Comparison of ENCODE assay signal across 30 cellular contexts in genomic region chr20:57605045-57605444, GRCh38. TPM values are rescaled to one million over a fixed set of nuclear protein-coding genes. Genes with fewer than 3 reads are reported as not detected.
DNase-seq lines count a peak whose midpoint lies in the region; ATAC-seq, FAIRE-seq and TF ChIP-seq lines count a peak whose summit lies in the region.
"Had no signal": no experiment of that assay in that cellular context is flagged by ENCODE, and none has a peak within 500 bp of the region (broad histone marks: within the 10 kb centered on the region; RNA-seq: fewer than 3 reads in every experiment).

No MANE protein-coding gene starts in this region.

- no peaks in the 10 kb centered on the region for H3K4me1 ChIP-seq in CD4-positive, CD25-positive, alpha-beta regulatory T cell (ENCODE audit: control insufficient read depth, insufficient read depth, low read length, poor library complexity, severe bottlenecking)
- H3K4me1 ChIP-seq in CD8-positive, alpha-beta T cell (ENCODE audit: insufficient read depth, low read length): peaks cover 9% of the 10 kb centered on the region
- H3K4me1 ChIP-seq in K562 (replicated peaks in 1 of 2; ENCODE audit: control insufficient read depth in 2 of 2, insufficient read depth in 2 of 2, low read length in 2 of 2) (no peaks in the 10 kb centered on the region; a peak in 2 of 5 replicates), mucosa of rectum (ENCODE audit: control insufficient read depth in 2 of 2, insufficient read depth in 2 of 2, low read length in 2 of 2) (peaks cover 3 to 15% of the 10 kb centered on the region in 2 donors), gastroesophageal sphincter (no peaks in the 10 kb centered on the region), trophoblast cell (ENCODE audit: control insufficient read depth in 1 of 2, insufficient read depth in 2 of 2, low read length in 2 of 2) (peaks cover 0 to 3% of the 10 kb centered on the region in 2 experiments)
- H3K4me1 ChIP-seq: BE2C, body of pancreas, gastrocnemius medialis had no signal

- no peak for DNase-seq in CD4-positive, CD25-positive, alpha-beta regulatory T cell
- peak in 1 of 7 experiments; percentile 57 for DNase-seq in CD8-positive, alpha-beta T cell
- DNase-seq in K562 (ENCODE audit: extremely low read depth in 1 of 4, low spot score in 3 of 4) (no peak), inferior parietal cortex (ENCODE audit: extremely low spot score) (no peak), trophoblast cell (no peak), activated gamma-delta T cell (lab: John Stamatoyannopoulos, UW) (no peak)
- DNase-seq: activated gamma-delta T cell treated with Interleukin-2 at 50 U/mL for 16 hours; activated T-cell treated with anti-CD3 and anti-CD28 coated beads, Interleukin-2, amount 50 U/mL, for 4 hours; BE2C; body of pancreas; cerebellar nuclear complex; COR-L47; DMS53; gastrocnemius medialis; MM.1S; NCI-H1417 treated with DMSO at 0.1 percent for 48 hours; NCI-H2081 treated with DMSO at 0.1 percent for 48 hours; NCI-H2227 treated with DMSO at 0.1 percent for 48 hours; NCI-H526; right cardiac atrium; Right ventricle myocardium superior; stimulated activated CD4-positive, alpha-beta T cell treated with anti-CD3 and anti-CD28 coated beads, Interleukin-2, amount 100 ng/mL, for 24 hours had no signal

- no peak overlapping the region for H2AK5ac ChIP-seq in trophoblast cell (ENCODE audit: low read length)

- peaks cover 30% of the 10 kb centered on the region for H3K36me3 Mint-ChIP-seq in CD4-positive, CD25-positive, alpha-beta regulatory T cell
- peaks cover 33% of the 10 kb centered on the region for H3K36me3 Mint-ChIP-seq in CD8-positive, alpha-beta T cell
- H3K36me3 Mint-ChIP-seq: type B pancreatic cell had no signal

- H3K14ac ChIP-seq in trophoblast cell (ENCODE audit: low read length): no peak overlapping the region

- CTCF ChIA-PET in CD8-positive, alpha-beta T cell (lab: Charles Lee): interaction anchor here (1.5 to 4.2 kb wide), 2 partner anchors 9 to 76 kb away, joined by 6 to 28 read pairs; no protein-coding TSS in a partner anchor
- CTCF ChIA-PET in K562 (lab: Yijun Ruan, JAX; ENCODE audit: low intra/inter-chr PET ratio): no interaction called here

- no peak overlapping the region for H3K4ac ChIP-seq in trophoblast cell (ENCODE audit: low read depth, low read length)

- H3K27ac ChIP-seq in CD4-positive, CD25-positive, alpha-beta regulatory T cell (ENCODE audit: insufficient read depth, low read length, poor library complexity, severe bottlenecking): no peak overlapping the region
- H3K27ac ChIP-seq in CD8-positive, alpha-beta T cell (ENCODE audit: low read depth, low read length): peak overlapping the region; percentile 57
- H3K27ac ChIP-seq in K562 (ENCODE audit: extremely low read depth, low read depth, low read length) (no peak overlapping the region), mucosa of rectum (ENCODE audit: low read depth in 2 of 2, low read length in 2 of 2) (peak overlapping the region; percentile 61 to 72), gastroesophageal sphincter (no peak overlapping the region), trophoblast cell (ENCODE audit: low read depth, low read length) (no peak overlapping the region)
- H3K27ac ChIP-seq: body of pancreas, gastrocnemius medialis, KMS-11 had no signal

- H2AFZ ChIP-seq in K562 (ENCODE audit: low read depth, low read length): no peak overlapping the region
- no peak overlapping the region for H2AFZ ChIP-seq in trophoblast cell (ENCODE audit: insufficient read depth, low read length, poor library complexity)

- no peak overlapping the region for H3K23ac ChIP-seq in trophoblast cell (ENCODE audit: low read length)

- H3K79me2 ChIP-seq in K562 (ENCODE audit: control insufficient read depth, insufficient read depth, low read length) (no peaks in the 10 kb centered on the region), trophoblast cell (ENCODE audit: control insufficient read depth, insufficient read depth, low read length, poor library complexity) (no peaks in the 10 kb centered on the region)

- in situ Hi-C loops in K562 (cut with MboI): loop anchor here (25.0 kb wide), 1 partner anchor 607 kb away; no protein-coding TSS in a partner anchor

- H3K9me1 ChIP-seq in K562 (ENCODE audit: control insufficient read depth, insufficient read depth, low read length): no peaks in the 10 kb centered on the region

- no peak for TF ChIP-seq EP300 in K562 (IDR thresholded peaks at IDR 0.05; ENCODE audit: low read length)
- TF ChIP-seq EP300 in gastroesophageal sphincter (IDR thresholded peaks at IDR 0.05): no peak

- ATAC-seq in CD4-positive, CD25-positive, alpha-beta regulatory T cell (ENCODE audit: low read depth in 2 of 2): no peak
- ATAC-seq in CD8-positive, alpha-beta T cell: peak; percentile 84
- ATAC-seq in K562: no peak
- ATAC-seq in gastroesophageal sphincter: no peak
- ATAC-seq: activated T-cell treated with anti-CD3 and anti-CD28 coated beads, Interleukin-2, amount 50 U/mL, for 4 hours; body of pancreas; gastrocnemius medialis; right cardiac atrium; SK-N-SH treated with all-trans-retinoic acid at 6 μM for 48 hours had no signal

- intact Hi-C loops in CD8-positive, alpha-beta T cell (cut with DNase I, micrococcal nuclease): no loop called here
- intact Hi-C loops in K562 (cut with micrococcal nuclease): no loop called here

- H3K9me3 ChIP-seq in CD4-positive, CD25-positive, alpha-beta regulatory T cell (ENCODE audit: control insufficient read depth in 2 of 2, low read length in 2 of 2): no peaks in the 10 kb centered on the region
- H3K9me3 ChIP-seq in CD8-positive, alpha-beta T cell (ENCODE audit: low read length): no peaks in the 10 kb centered on the region
- H3K9me3 ChIP-seq in K562 (replicated peaks; ENCODE audit: control insufficient read depth, insufficient read depth, low read depth, low read length) (peaks cover 7% of the 10 kb centered on the region; the same call in 1 of the 2 replicates), mucosa of rectum (ENCODE audit: control insufficient read depth in 2 of 2, low read length in 2 of 2) (no peaks in the 10 kb centered on the region), gastroesophageal sphincter (no peaks in the 10 kb centered on the region), trophoblast cell (ENCODE audit: insufficient read depth, low read depth, low read length) (peaks cover 2% of the 10 kb centered on the region)
- H3K9me3 ChIP-seq: BE2C, body of pancreas, gastrocnemius medialis had no signal

- TF ChIP-seq CTCF in CD8-positive, alpha-beta T cell (IDR thresholded peaks at IDR 0.05): no peak
- TF ChIP-seq CTCF in K562 (IDR thresholded peaks at IDR 0.05 in 2 of 3, conservative IDR thresholded peaks at IDR 0.05 in 1 of 3; ENCODE audit: insufficient read depth in 2 of 3, low read depth in 1 of 3, low read length in 3 of 3) (no peak), gastroesophageal sphincter (IDR thresholded peaks at IDR 0.05) (no peak)

- H4K12ac ChIP-seq in trophoblast cell (ENCODE audit: low read depth, low read length): no peak overlapping the region

- POLR2A ChIA-PET in CD8-positive, alpha-beta T cell (lab: Charles Lee): no interaction called here
- POLR2A ChIA-PET in K562 (lab: Yijun Ruan, JAX): no interaction called here

- no peaks in the 10 kb centered on the region for H3K27me3 ChIP-seq in CD4-positive, CD25-positive, alpha-beta regulatory T cell (ENCODE audit: control insufficient read depth, insufficient read depth, low read length)
- H3K27me3 ChIP-seq in CD8-positive, alpha-beta T cell (ENCODE audit: insufficient read depth, low read length): no peaks in the 10 kb centered on the region
- H3K27me3 ChIP-seq in K562 (ENCODE audit: control insufficient read depth in 2 of 2, insufficient read depth in 2 of 2, low read length in 2 of 2) (peaks cover 11 to 57% of the 10 kb centered on the region in 2 experiments; a peak in 4 of 5 replicates), mucosa of rectum (ENCODE audit: control insufficient read depth in 2 of 2, insufficient read depth in 2 of 2, low read length in 2 of 2) (no peaks in the 10 kb centered on the region), gastroesophageal sphincter (peaks cover 22% of the 10 kb centered on the region), trophoblast cell (ENCODE audit: insufficient read depth, low read length) (no peaks in the 10 kb centered on the region)
- H3K27me3 ChIP-seq: body of pancreas, gastrocnemius medialis had no signal

- no peak overlapping the region for H3K4me3 ChIP-seq in CD4-positive, CD25-positive, alpha-beta regulatory T cell (ENCODE audit: low read depth, low read length)
- no peak overlapping the region for H3K4me3 ChIP-seq in CD8-positive, alpha-beta T cell (ENCODE audit: low read depth, low read length)
- no peak overlapping the region for H3K4me3 ChIP-seq in K562
- H3K4me3 ChIP-seq in mucosa of rectum (ENCODE audit: low read length in 2 of 2): peak overlapping the region; percentile 9 to 22
- no peak overlapping the region for H3K4me3 ChIP-seq in gastroesophageal sphincter
- no peak overlapping the region for H3K4me3 ChIP-seq in trophoblast cell (ENCODE audit: low read depth, low read length)
- H3K4me3 ChIP-seq: body of pancreas, gastrocnemius medialis had no signal

- H3K4me2 ChIP-seq in K562 (ENCODE audit: insufficient read depth, low read length): no peak overlapping the region
- H3K4me2 ChIP-seq in trophoblast cell (ENCODE audit: low read length): no peak overlapping the region
- H3K4me2 ChIP-seq: KMS-11 had no signal

- no peak overlapping the region for H4K91ac ChIP-seq in trophoblast cell (ENCODE audit: low read depth, low read length)

- H2BK12ac ChIP-seq in trophoblast cell (ENCODE audit: low read length): no peak overlapping the region

- H3K18ac ChIP-seq in trophoblast cell (ENCODE audit: low read length): no peak overlapping the region

- H3K27ac Mint-ChIP-seq in CD4-positive, CD25-positive, alpha-beta regulatory T cell: peak overlapping the region in 2 of 3 donors; percentile 43 to 71
- H3K27ac Mint-ChIP-seq in CD8-positive, alpha-beta T cell: peak overlapping the region; percentile 86
- H3K27ac Mint-ChIP-seq: type B pancreatic cell had no signal

- no peak for TF ChIP-seq RAD21 in K562 (CRISPR knock-in tag; conservative IDR thresholded peaks at IDR 0.05 in 1 of 2, IDR thresholded peaks at IDR 0.05 in 1 of 2)

- H3K79me1 ChIP-seq in trophoblast cell (ENCODE audit: low read length): no peaks in the 10 kb centered on the region

- H3K9ac ChIP-seq in K562 (ENCODE audit: insufficient read depth in 1 of 2, low read depth in 2 of 2, low read length in 2 of 2) (no peak overlapping the region), mucosa of rectum (ENCODE audit: low read depth in 1 of 2, low read length in 2 of 2) (peak overlapping the region in 1 of 2 donors; percentile 23), trophoblast cell (ENCODE audit: low read length) (no peak overlapping the region)
- H3K9ac ChIP-seq: KMS-11 had no signal

- no peak overlapping the region for H2BK5ac ChIP-seq in trophoblast cell (ENCODE audit: low read depth, low read length, poor library complexity)

- no peak overlapping the region for H3K4me3 Mint-ChIP-seq in CD4-positive, CD25-positive, alpha-beta regulatory T cell
- no peak overlapping the region for H3K4me3 Mint-ChIP-seq in CD8-positive, alpha-beta T cell
- H3K4me3 Mint-ChIP-seq: activated T-cell treated with anti-CD3 and anti-CD28 coated beads, Interleukin-2, amount 50 U/mL, for 4 hours; type B pancreatic cell had no signal

- no peak overlapping the region for H4K8ac ChIP-seq in trophoblast cell (ENCODE audit: low read depth, low read length)

- no TSS peak for BruUV-seq in K562 (replicated peaks; lab: Mats Ljungman, UMichigan)

- no peaks in the 10 kb centered on the region for H3K9me3 Mint-ChIP-seq in CD4-positive, CD25-positive, alpha-beta regulatory T cell
- H3K9me3 Mint-ChIP-seq in CD8-positive, alpha-beta T cell: no peaks in the 10 kb centered on the region
- H3K9me3 Mint-ChIP-seq: activated T-cell treated with anti-CD3 and anti-CD28 coated beads, Interleukin-2, amount 50 U/mL, for 4 hours had no signal

- 3% methylated on average over 5 of the region's 5 CpGs for WGBS in K562 (ENCODE audit: insufficient coverage, low coverage, missing lambda C conversion rate)
- WGBS in gastroesophageal sphincter (ENCODE audit: low coverage in 1 of 2), 2 donors: 69 to 91% methylated on average over 4 to 5 of the region's 5 CpGs
- no CpG with 5 or more reads among the region's 5 CpGs for WGBS in trophoblast cell (ENCODE audit: extremely low coverage, insufficient coverage, insufficient read length)

- TF ChIP-seq POLR2A in K562 (conservative IDR thresholded peaks at IDR 0.05): no peak
- no peak for TF ChIP-seq POLR2A in gastroesophageal sphincter (IDR thresholded peaks at IDR 0.05)

- no peak for FAIRE-seq in K562 (lab: Jason Lieb, UNC)
- FAIRE-seq: endothelial cell of umbilical vein, GM12891 had no signal

- H2BK120ac ChIP-seq in trophoblast cell (ENCODE audit: insufficient read depth, low read length, poor library complexity): no peak overlapping the region

- H3K27me3 Mint-ChIP-seq in CD4-positive, CD25-positive, alpha-beta regulatory T cell: no peaks in the 10 kb centered on the region
- H3K27me3 Mint-ChIP-seq in CD8-positive, alpha-beta T cell (ENCODE audit: low read depth): no peaks in the 10 kb centered on the region

- H4K20me1 ChIP-seq in K562 (replicated peaks; ENCODE audit: control insufficient read depth, insufficient read depth, low read length): no peaks in the 10 kb centered on the region; the same call in 1 of the 2 replicates

- H3K4me1 Mint-ChIP-seq in CD4-positive, CD25-positive, alpha-beta regulatory T cell: peaks cover 0 to 10% (median 6%) of the 10 kb centered on the region in 4 donors
- peaks cover 19% of the 10 kb centered on the region for H3K4me1 Mint-ChIP-seq in CD8-positive, alpha-beta T cell (ENCODE audit: low read depth)

- peaks cover 42% of the 10 kb centered on the region for H3K36me3 ChIP-seq in CD4-positive, CD25-positive, alpha-beta regulatory T cell (ENCODE audit: control insufficient read depth, insufficient read depth, low read length)
- H3K36me3 ChIP-seq in CD8-positive, alpha-beta T cell (ENCODE audit: insufficient read depth, low read length): peaks cover 11% of the 10 kb centered on the region
- H3K36me3 ChIP-seq in K562 (ENCODE audit: control insufficient read depth, insufficient read depth, low read length): no peaks in the 10 kb centered on the region
- H3K36me3 ChIP-seq in mucosa of rectum (ENCODE audit: control insufficient read depth in 2 of 2, insufficient read depth in 2 of 2, low read length in 2 of 2): no peaks in the 10 kb centered on the region
- no peaks in the 10 kb centered on the region for H3K36me3 ChIP-seq in gastroesophageal sphincter
- no peaks in the 10 kb centered on the region for H3K36me3 ChIP-seq in trophoblast cell (ENCODE audit: control insufficient read depth in 1 of 2, insufficient read depth in 2 of 2, low read length in 2 of 2)
- H3K36me3 ChIP-seq: BE2C, gastrocnemius medialis had no signal

RNA-seq across cellular contexts. Expression of gene ZBP1, which starts 15.2 kb away (rescaled TPM):
- 67.0 TPM for total RNA-seq in CD4-positive, CD25-positive, alpha-beta regulatory T cell
- polyA plus RNA-seq in CD4-positive, CD25-positive, alpha-beta regulatory T cell: 10 to 100 TPM; 12.4 to 33.1 (median 20.3) TPM
- total RNA-seq in CD8-positive, alpha-beta T cell: 10 to 100 TPM; 21.1 to 28.3 TPM
- total RNA-seq in K562 (2011; cell fraction: chromatin; rRNA removed; ENCODE audit: low replicate concordance): not detected in 2 replicates
- not detected in 2 replicates for total RNA-seq in K562 (2011; cell fraction: nucleolus; rRNA removed)
- total RNA-seq in K562 (2011; cell fraction: nucleoplasm; rRNA removed): not detected in 2 replicates
- total RNA-seq in K562 (2014; rRNA removed) (not detected in 2 replicates), K562 (2014; rRNA removed; fragmentation: Illumina TruSeq; extraction: Trizol) (not detected in 2 replicates), K562 (2015; rRNA removed; fragmentation: Illumina TruSeq; extraction: Trizol) (not detected in 2 replicates), K562 (2021) (not detected in 2 replicates), gastroesophageal sphincter (under 1 TPM in 2 of 4 donors, not detected in 2; 0.08 to 0.32 TPM)
- polyA plus RNA-seq in K562 (2011; rRNA removed) (not detected in 2 replicates), K562 (2014; fragmentation: Illumina TruSeq; extraction: Trizol) (not detected in 2 replicates), K562 (2014; fragmentation: Nextera tagmentation; extraction: Ambion mirVana) (not detected), K562 (2014; rRNA removed) (not detected in 2 replicates)
- polyA plus RNA-seq in K562 (2011; cell fraction: cytosol; rRNA removed): not detected in 2 replicates
- not detected in 2 replicates for polyA plus RNA-seq in K562 (2011; cell fraction: nucleus; rRNA removed)
- not detected in 2 replicates for polyA plus RNA-seq in K562 (2012)
- not detected in 2 replicates for polyA minus RNA-seq in K562 (2011; rRNA and poly(A)+ RNA removed)
- not detected in 2 replicates for polyA minus RNA-seq in K562 (2011; cell fraction: cytosol; rRNA and poly(A)+ RNA removed)
- polyA minus RNA-seq in K562 (2011; cell fraction: nucleus; rRNA and poly(A)+ RNA removed): not detected in 2 replicates
- polyA plus RNA-seq in trophoblast cell (2013): not detected in 2 replicates
- total RNA-seq: endothelial cell of umbilical vein, gastrocnemius medialis, H4, Right ventricle myocardium superior had no signal
- polyA plus RNA-seq: endothelial cell of umbilical vein had no signal

RNA-seq across cellular contexts. Expression of gene PCK1, which starts 44.1 kb away (rescaled TPM):
- total RNA-seq in CD4-positive, CD25-positive, alpha-beta regulatory T cell: not detected
- polyA plus RNA-seq in CD4-positive, CD25-positive, alpha-beta regulatory T cell: not detected
- not detected for total RNA-seq in CD8-positive, alpha-beta T cell
- 0.70 and 2.3 TPM in 2 replicates for total RNA-seq in K562 (2011; cell fraction: chromatin; rRNA removed; ENCODE audit: low replicate concordance)
- total RNA-seq in K562 (2011; cell fraction: nucleolus; rRNA removed): 0.92 and 1.3 TPM in 2 replicates
- 0.38 and 1.2 TPM in 2 replicates for total RNA-seq in K562 (2011; cell fraction: nucleoplasm; rRNA removed)
- total RNA-seq in K562 (2014; rRNA removed) (0.05 and 0.16 TPM in 2 replicates), K562 (2014; rRNA removed; fragmentation: Illumina TruSeq; extraction: Trizol) (0.13 and 0.18 TPM in 2 replicates), K562 (2015; rRNA removed; fragmentation: Illumina TruSeq; extraction: Trizol) (0.29 and 0.30 TPM in 2 replicates), K562 (2021) (0.54 and 0.73 TPM in 2 replicates), gastroesophageal sphincter (1 to 10 TPM in 1 of 4 donors, under 1 TPM in 3; 0.15 to 3.2 (median 0.23) TPM)
- polyA plus RNA-seq in K562 (2011; rRNA removed) (0.09 and 0.15 TPM in 2 replicates), K562 (2014; fragmentation: Illumina TruSeq; extraction: Trizol) (0.12 and 0.14 TPM in 2 replicates), K562 (2014; fragmentation: Nextera tagmentation; extraction: Ambion mirVana) (under 1 TPM; 0.10 to 0.15 TPM), K562 (2014; rRNA removed) (0.12 and 0.46 TPM in 2 replicates)
- 0.04 and 0.48 TPM in 2 replicates for polyA plus RNA-seq in K562 (2011; cell fraction: cytosol; rRNA removed)
- 0.90 and 1.5 TPM in 2 replicates for polyA plus RNA-seq in K562 (2011; cell fraction: nucleus; rRNA removed)
- 0.14 and 0.21 TPM in 2 replicates for polyA plus RNA-seq in K562 (2012)
- 0.72 and 1.2 TPM in 2 replicates for polyA minus RNA-seq in K562 (2011; rRNA and poly(A)+ RNA removed)
- polyA minus RNA-seq in K562 (2011; cell fraction: cytosol; rRNA and poly(A)+ RNA removed): 1.2 TPM in 1 of 2 replicates, not detected in the other
- 0.67 and 1.1 TPM in 2 replicates for polyA minus RNA-seq in K562 (2011; cell fraction: nucleus; rRNA and poly(A)+ RNA removed)
- polyA plus RNA-seq in trophoblast cell (2013): 0.01 TPM in 1 of 2 replicates, not detected in the other
- total RNA-seq: endothelial cell of umbilical vein had no signal
- polyA plus RNA-seq: endothelial cell of umbilical vein had no signal

Comparison
In these comparisons a context has a peak if more than half of its experiments do, and no peak if none do; other contexts are left out.
1. H3K27ac ChIP-seq: peak in CD8-positive, alpha-beta T cell (single experiment) and mucosa of rectum (2 of 2); none in CD4-positive, CD25-positive, alpha-beta regulatory T cell (single experiment), K562 (single experiment), gastroesophageal sphincter (0 of 4) and trophoblast cell (single experiment).
2. H3K4me3 ChIP-seq: peak in mucosa of rectum (2 of 2); none in CD4-positive, CD25-positive, alpha-beta regulatory T cell (single experiment), CD8-positive, alpha-beta T cell (single experiment), K562 (single experiment), gastroesophageal sphincter (0 of 2) and trophoblast cell (single experiment).
3. RNA of gene ZBP1, which starts 15.2 kb away (total RNA-seq): 67.0 TPM in CD4-positive, CD25-positive, alpha-beta regulatory T cell (single experiment) and 21.1 to 28.3 TPM in CD8-positive, alpha-beta T cell; 0.08 to 0.32 TPM in gastroesophageal sphincter and not detected in K562; every median in the first group is over 10 times any median in the second.